8 cellular contexts compared by ENCODE assay signal in genomic region chr2:178523596-178524134, GRCh38. TPM values are rescaled to one million over a fixed set of nuclear protein-coding genes. Genes with fewer than 3 reads are reported as not detected.
DNase-seq lines count a peak whose midpoint lies in the region; ATAC-seq and TF ChIP-seq lines count a peak whose summit lies in the region.

No MANE protein-coding gene starts in this region.

- H3K4me1 ChIP-seq in ACC112 (ENCODE audit: control insufficient read depth, insufficient read depth, low read length, unreplicated experiment), result no peaks in the 10 kb centered on the region
- peaks cover 5% of the 10 kb centered on the region for H3K4me1 ChIP-seq in foreskin keratinocyte
- no peaks in the 10 kb centered on the region for H3K4me1 ChIP-seq in psoas muscle

- 0 out of 2 replicates have a peak, but pooled peaks cover 4% of the 10 kb centered on the region for H3F3A ChIP-seq in SU-DHL-6 (ENCODE audit: insufficient read depth)

- ATAC-seq in GM21423 (IDR thresholded peaks at IDR 0.05; ENCODE audit: unreplicated experiment), result peak; percentile 3
- peak; percentile 16 for ATAC-seq in foreskin keratinocyte
- peak; percentile 25 to 38 (median 34) for ATAC-seq in psoas muscle
- no peak for ATAC-seq in HG02610 (IDR thresholded peaks at IDR 0.05; ENCODE audit: unreplicated experiment)

- H3K4me3 ChIP-seq in ACC112 (ENCODE audit: low read depth, low read length), result peak overlapping the region; percentile 99
- peak overlapping the region; percentile 79 for H3K4me3 ChIP-seq in SU-DHL-6 (ENCODE audit: insufficient read depth, low read length, poor library complexity, severe bottlenecking)
- H3K4me3 ChIP-seq in psoas muscle, result peak overlapping the region; percentile 62

- WGBS in psoas muscle, 3 donors, result 15 to 28% (median 19%) methylated on average over 8 of the region's 8 CpGs

- H3K79me2 ChIP-seq in ACC112 (ENCODE audit: control insufficient read depth, insufficient read depth, low read length, unreplicated experiment) (peaks cover 41% of the 10 kb centered on the region), SU-DHL-6 (ENCODE audit: insufficient read depth, low read length) (peaks cover 45% of the 10 kb centered on the region)

- peak overlapping the region; percentile 36 for H3K27ac ChIP-seq in ACC112 (ENCODE audit: low read depth, low read length)
- H3K27ac ChIP-seq in SU-DHL-6 (ENCODE audit: low read depth, low read length), result no peak overlapping the region
- H3K27ac ChIP-seq in foreskin keratinocyte, result peak overlapping the region; percentile 53
- peak overlapping the region; percentile 80 for H3K27ac ChIP-seq in psoas muscle

- H3K9ac ChIP-seq in SU-DHL-6 (ENCODE audit: low read length), result peak overlapping the region; percentile 76

- intact Hi-C loops in psoas muscle (cut with DNase I), result no loop called here

- H3K9me2 ChIP-seq in SU-DHL-6 (replicated peaks; ENCODE audit: insufficient read depth, low read length), result no peaks in the 10 kb centered on the region

- no peaks in the 10 kb centered on the region; the same call in 1 of the 2 replicates for H4K20me1 ChIP-seq in SU-DHL-6 (ENCODE audit: low read depth, low read length)

- 0 out of 2 replicates have a peak, but pooled peaks cover 8% of the 10 kb centered on the region for H3K36me3 ChIP-seq in ACC112 (ENCODE audit: insufficient read depth, low read length)
- no peaks in the 10 kb centered on the region for H3K36me3 ChIP-seq in SU-DHL-6 (ENCODE audit: low read length)
- peaks cover 11 to 35% of the 10 kb centered on the region in 2 donors for H3K36me3 ChIP-seq in psoas muscle (ENCODE audit: insufficient read depth in 1 of 2, low read depth in 1 of 2)

- no peak for DNase-seq in foreskin keratinocyte
- no peak for DNase-seq in psoas muscle
- DNase-seq in iPS-NIHi11 (ENCODE audit: low spot score), result no peak
- no peak for DNase-seq in H4 (ENCODE audit: low spot score)

- H3K9me3 ChIP-seq in SU-DHL-6 (ENCODE audit: insufficient read depth, low read length) (no peaks in the 10 kb centered on the region), psoas muscle (no peaks in the 10 kb centered on the region)

- H2AFZ ChIP-seq in ACC112 (ENCODE audit: low read length, unreplicated experiment), result peak overlapping the region; percentile 98
- peak overlapping the region; percentile 100 for H2AFZ ChIP-seq in SU-DHL-6 (ENCODE audit: low read depth, low read length, severe bottlenecking)

- peak overlapping the region; percentile 74 for H3K4me2 ChIP-seq in SU-DHL-6 (ENCODE audit: low read depth, low read length, poor library complexity, severe bottlenecking)

- TF ChIP-seq CTCF in SU-DHL-6 (IDR thresholded peaks at IDR 0.05; ENCODE audit: insufficient read depth, low read length, poor library complexity, severe bottlenecking) (no peak), foreskin keratinocyte (conservative IDR thresholded peaks at IDR 0.05) (no peak), psoas muscle (IDR thresholded peaks at IDR 0.05) (no peak)

- H3K27me3 ChIP-seq in ACC112 (ENCODE audit: insufficient read depth, low read length) (no peaks in the 10 kb centered on the region), SU-DHL-6 (ENCODE audit: low read length) (no peaks in the 10 kb centered on the region), foreskin keratinocyte (no peaks in the 10 kb centered on the region), psoas muscle (ENCODE audit: insufficient read depth in 3 of 3, low read length in 2 of 3) (no peaks in the 10 kb centered on the region)

RNA-seq across cellular contexts. Expression of gene PLEKHA3, which starts 43.4 kb away (rescaled TPM):
- total RNA-seq in foreskin keratinocyte, result 8.2 and 10.5 TPM in 2 replicates
- polyA plus RNA-seq in foreskin keratinocyte, result 3.2 and 3.7 TPM in 2 replicates
- 10 to 100 TPM; 13.5 to 22.5 (median 17.6) TPM for total RNA-seq in psoas muscle
- 1 to 10 TPM; 4.0 to 8.1 (median 4.2) TPM for polyA plus RNA-seq in psoas muscle
- total RNA-seq in H4 (2014; rRNA removed; shearing (Covaris generic)), result 10.3 and 11.7 TPM in 2 replicates

RNA-seq across cellular contexts. Expression of gene FKBP7, which starts 45.3 kb away (rescaled TPM):
- 1.8 and 2.4 TPM in 2 replicates for total RNA-seq in foreskin keratinocyte
- polyA plus RNA-seq in foreskin keratinocyte, result 2.2 TPM in 2 replicates
- 1 to 10 TPM; 2.1 to 4.4 (median 2.9) TPM for total RNA-seq in psoas muscle
- 1 to 10 TPM; 2.5 to 5.6 (median 5.1) TPM for polyA plus RNA-seq in psoas muscle
- 43.4 and 44.2 TPM in 2 replicates for total RNA-seq in H4 (2014; rRNA removed; shearing (Covaris generic))
